In genomic region chr16:2039286-2040030, GRCh38 we compare ENCODE assay signal across 10 cellular contexts. TPM values are rescaled to one million over a fixed set of nuclear protein-coding genes. Genes with fewer than 3 reads are reported as not detected.
DNase-seq lines count a peak whose midpoint lies in the region; ATAC-seq and TF ChIP-seq lines count a peak whose summit lies in the region.
"Had no signal": no experiment of that assay in that cellular context is flagged by ENCODE, and none has a peak within 500 bp of the region (broad histone marks: within the 10 kb centered on the region; RNA-seq: fewer than 3 reads in every experiment).

No MANE protein-coding gene starts in this region.

- H3K27me3 Mint-ChIP-seq in neural crest cell (ENCODE audit: low read depth): no peaks in the 10 kb centered on the region
- H3K27me3 Mint-ChIP-seq in activated CD4-positive, alpha-beta T cell treated with anti-CD3 and anti-CD28 coated beads, Interleukin-2, amount 10 ng/mL, durations not matched to agents 24 days and 14 days: no peaks in the 10 kb centered on the region
- H3K27me3 Mint-ChIP-seq: activated naive CD4-positive, alpha-beta T cell treated with anti-CD3 and anti-CD28 coated beads, Interleukin-2, amount 50 U/mL, for 24 hours had no signal

- H3K36me3 Mint-ChIP-seq in neural crest cell (ENCODE audit: low read depth): no peaks in the 10 kb centered on the region
- peaks cover 2% of the 10 kb centered on the region for H3K36me3 Mint-ChIP-seq in activated CD4-positive, alpha-beta T cell treated with anti-CD3 and anti-CD28 coated beads, Interleukin-2, amount 10 ng/mL, durations not matched to agents 24 days and 14 days (ENCODE audit: low read depth)
- H3K36me3 Mint-ChIP-seq: activated naive CD4-positive, alpha-beta T cell treated with anti-CD3 and anti-CD28 coated beads, Interleukin-2, amount 50 U/mL, for 24 hours; natural killer cell had no signal

- TF ChIP-seq CTCF in BE2C (IDR thresholded peaks at IDR 0.05; ENCODE audit: low read depth, low read length): no peak
- TF ChIP-seq CTCF in esophagus squamous epithelium (IDR thresholded peaks at IDR 0.05): no peak
- TF ChIP-seq CTCF in neural crest cell (conservative IDR thresholded peaks at IDR 0.05): no peak

- H3K4me3 Mint-ChIP-seq in neural crest cell: peak overlapping the region; percentile 57
- no peak overlapping the region for H3K4me3 Mint-ChIP-seq in activated CD4-positive, alpha-beta T cell treated with anti-CD3 and anti-CD28 coated beads, Interleukin-2, amount 10 ng/mL, durations not matched to agents 24 days and 14 days
- H3K4me3 Mint-ChIP-seq: activated naive CD4-positive, alpha-beta T cell treated with anti-CD3 and anti-CD28 coated beads, Interleukin-2, amount 50 U/mL, for 24 hours; natural killer cell had no signal

- H3K27ac ChIP-seq in esophagus squamous epithelium: peak overlapping the region; percentile 75 to 92 (median 85)

- H3K27ac Mint-ChIP-seq in neural crest cell (ENCODE audit: unreplicated experiment): no peak overlapping the region
- H3K27ac Mint-ChIP-seq in activated CD4-positive, alpha-beta T cell treated with anti-CD3 and anti-CD28 coated beads, Interleukin-2, amount 10 ng/mL, durations not matched to agents 24 days and 14 days: no peak overlapping the region
- H3K27ac Mint-ChIP-seq: activated naive CD4-positive, alpha-beta T cell treated with anti-CD3 and anti-CD28 coated beads, Interleukin-2, amount 50 U/mL, for 24 hours; natural killer cell had no signal

- H3K4me1 ChIP-seq in BE2C: peaks cover 37% of the 10 kb centered on the region
- peaks cover 53 to 100% (median 85%) of the 10 kb centered on the region in 3 donors for H3K4me1 ChIP-seq in esophagus squamous epithelium

- intact Hi-C loops in esophagus squamous epithelium (cut with DNase I): no loop called here
- intact Hi-C loops in activated CD4-positive, alpha-beta T cell treated with anti-CD3 and anti-CD28 coated beads, Interleukin-2, amount 10 ng/mL, durations not matched to agents 24 days and 14 days (cut with micrococcal nuclease): no loop called here

- H3K4me3 ChIP-seq in BE2C (ENCODE audit: low read depth, low read length): no peak overlapping the region
- H3K4me3 ChIP-seq in esophagus squamous epithelium: peak overlapping the region in 1 of 4 donors; percentile 10

- H3K9me3 ChIP-seq in BE2C (no peaks in the 10 kb centered on the region), esophagus squamous epithelium (no peaks in the 10 kb centered on the region)

- peaks cover 4% of the 10 kb centered on the region for H3K4me1 Mint-ChIP-seq in neural crest cell
- no peaks in the 10 kb centered on the region for H3K4me1 Mint-ChIP-seq in activated CD4-positive, alpha-beta T cell treated with anti-CD3 and anti-CD28 coated beads, Interleukin-2, amount 10 ng/mL, durations not matched to agents 24 days and 14 days
- H3K4me1 Mint-ChIP-seq: activated naive CD4-positive, alpha-beta T cell treated with anti-CD3 and anti-CD28 coated beads, Interleukin-2, amount 50 U/mL, for 24 hours had no signal

- no peaks in the 10 kb centered on the region for H3K9me3 Mint-ChIP-seq in neural crest cell
- H3K9me3 Mint-ChIP-seq in activated CD4-positive, alpha-beta T cell treated with anti-CD3 and anti-CD28 coated beads, Interleukin-2, amount 10 ng/mL, durations not matched to agents 24 days and 14 days: no peaks in the 10 kb centered on the region
- H3K9me3 Mint-ChIP-seq: activated naive CD4-positive, alpha-beta T cell treated with anti-CD3 and anti-CD28 coated beads, Interleukin-2, amount 50 U/mL, for 24 hours; natural killer cell had no signal

- H3K36me3 ChIP-seq in BE2C: peaks cover 11% of the 10 kb centered on the region
- H3K36me3 ChIP-seq in esophagus squamous epithelium: peaks cover 0 to 18% (median 0%) of the 10 kb centered on the region in 3 donors

- no peak for ATAC-seq in HG03025 (IDR thresholded peaks at IDR 0.05; ENCODE audit: low FRiP score, unreplicated experiment)
- ATAC-seq: natural killer cell had no signal

- H3K27me3 ChIP-seq in BE2C (no peaks in the 10 kb centered on the region), esophagus squamous epithelium (no peaks in the 10 kb centered on the region)

- peak in 1 of 4 donors; percentile 11 for TF ChIP-seq POLR2A in esophagus squamous epithelium (IDR thresholded peaks at IDR 0.05)

- 56 to 62% methylated on average over 3 to 4 of the region's 29 CpGs for WGBS in esophagus squamous epithelium, 2 donors

- DNase-seq in BE2C (peak; percentile 68), NCI-H69 (lab: John Stamatoyannopoulos, UW) (peak; percentile 47), esophagus squamous epithelium (lab: John Stamatoyannopoulos, UW) (no peak), neural crest cell (ENCODE audit: low read depth, low spot score) (no peak), medulla oblongata (ENCODE audit: extremely low spot score) (no peak), NCI-H146 treated with DMSO at 0.1 percent for 48 hours (lab: John Stamatoyannopoulos, UW; ENCODE audit: unreplicated experiment) (no peak)
- no peak for DNase-seq in activated CD4-positive, alpha-beta T cell treated with anti-CD3 and anti-CD28 coated beads, Interleukin-2, amount 10 ng/mL, durations not matched to agents 24 days and 14 days
- DNase-seq: natural killer cell had no signal

RNA-seq across cellular contexts. Expression of gene NTHL1, which starts 8.2 kb away (rescaled TPM):
- polyA plus RNA-seq in BE2C (2012; ENCODE audit: insufficient read depth, insufficient read length, low read depth): 176 TPM
- total RNA-seq in esophagus squamous epithelium (10 to 100 TPM in 2 of 4 donors, 1 to 10 TPM in 2; 7.8 to 26.0 (median 10.0) TPM), neural crest cell (50.7 and 51.9 TPM in 2 replicates)
- 50.3 and 57.7 TPM in 2 replicates for total RNA-seq in activated CD4-positive, alpha-beta T cell treated with anti-CD3 and anti-CD28 coated beads, Interleukin-2, amount 10 ng/mL, durations not matched to agents 24 days and 14 days

RNA-seq across cellular contexts. Expression of gene TSC2, which starts 8.3 kb away (rescaled TPM):
- polyA plus RNA-seq in BE2C (2012; ENCODE audit: insufficient read depth, insufficient read length, low read depth): 238 TPM
- 10 to 100 TPM; 22.8 to 79.7 (median 41.2) TPM for total RNA-seq in esophagus squamous epithelium
- total RNA-seq in neural crest cell: 175 and 180 TPM in 2 replicates
- 98.8 and 99.8 TPM in 2 replicates for total RNA-seq in activated CD4-positive, alpha-beta T cell treated with anti-CD3 and anti-CD28 coated beads, Interleukin-2, amount 10 ng/mL, durations not matched to agents 24 days and 14 days

RNA-seq across cellular contexts. Expression of gene NHERF2, which starts 12.8 kb away (rescaled TPM):
- 41.3 TPM for polyA plus RNA-seq in BE2C (2012; ENCODE audit: insufficient read depth, insufficient read length, low read depth)
- 10 to 100 TPM; 11.6 to 31.7 (median 16.5) TPM for total RNA-seq in esophagus squamous epithelium
- total RNA-seq in neural crest cell: 7.6 and 8.1 TPM in 2 replicates
- total RNA-seq in activated CD4-positive, alpha-beta T cell treated with anti-CD3 and anti-CD28 coated beads, Interleukin-2, amount 10 ng/mL, durations not matched to agents 24 days and 14 days: 1.3 and 1.8 TPM in 2 replicates

RNA-seq across cellular contexts. Expression of gene NPW, which starts 19.9 kb away (rescaled TPM):
- not detected for polyA plus RNA-seq in BE2C (2012; ENCODE audit: insufficient read depth, insufficient read length, low read depth)
- under 1 TPM in 1 of 4 donors, not detected in 3; 0.48 TPM for total RNA-seq in esophagus squamous epithelium
- 0.82 and 1.3 TPM in 2 replicates for total RNA-seq in neural crest cell
- total RNA-seq in activated CD4-positive, alpha-beta T cell treated with anti-CD3 and anti-CD28 coated beads, Interleukin-2, amount 10 ng/mL, durations not matched to agents 24 days and 14 days: 6.9 and 7.0 TPM in 2 replicates

RNA-seq across cellular contexts. Expression of gene ZNF598, which starts 29.8 kb away (rescaled TPM):
- 245 TPM for polyA plus RNA-seq in BE2C (2012; ENCODE audit: insufficient read depth, insufficient read length, low read depth)
- total RNA-seq in esophagus squamous epithelium (10 to 100 TPM; 31.3 to 56.1 (median 40.9) TPM), neural crest cell (55.7 and 62.5 TPM in 2 replicates)
- 93.9 and 99.0 TPM in 2 replicates for total RNA-seq in activated CD4-positive, alpha-beta T cell treated with anti-CD3 and anti-CD28 coated beads, Interleukin-2, amount 10 ng/mL, durations not matched to agents 24 days and 14 days

Comparison
In these comparisons a context has a peak if more than half of its experiments do, and no peak if none do; other contexts are left out.
1. DNase-seq: peak in BE2C (single experiment) and NCI-H69 (single experiment); none in esophagus squamous epithelium (single experiment), neural crest cell (single experiment), medulla oblongata (single experiment), NCI-H146 treated with DMSO at 0.1 percent for 48 hours (single experiment) and activated CD4-positive, alpha-beta T cell treated with anti-CD3 and anti-CD28 coated beads, Interleukin-2, amount 10 ng/mL, durations not matched to agents 24 days and 14 days (single experiment).